In the genomic region with DNA sequence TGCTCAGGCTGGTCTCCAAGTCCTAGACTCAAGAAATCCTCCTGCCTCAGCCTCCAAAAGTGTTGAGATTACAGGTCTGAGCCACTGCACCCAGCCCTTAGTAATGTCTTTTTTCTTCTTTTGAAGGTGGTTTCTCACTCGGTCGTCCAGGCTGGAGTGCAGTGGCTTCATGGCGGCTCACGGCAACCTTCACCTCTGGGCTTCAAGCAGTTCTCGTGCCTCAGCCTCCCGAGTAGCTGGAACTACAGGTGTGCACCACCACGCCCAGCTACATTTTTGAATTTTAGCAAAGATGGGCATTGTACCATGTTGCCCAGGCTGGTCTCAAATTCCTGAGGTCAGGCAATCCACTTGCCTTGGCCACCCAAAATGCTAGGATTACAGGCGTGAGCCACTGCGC, we compare ENCODE assay signal across 1 cellular context.
TF ChIP-seq lines count a peak whose summit lies in the region.

No MANE protein-coding gene starts in this region.

TF ChIP-seq in GM12878, 131 proteins besides CTCF, POLR2A, EP300 and RAD21:
- TF ChIP-seq SMARCA5 (IDR thresholded peaks at IDR 0.05) (peak; percentile 78; the same call in 1 of the 2 replicates), ZNF24 (IDR thresholded peaks at IDR 0.05) (peak; percentile 16; the same call in 1 of the 2 replicates), ZBTB33 (IDR thresholded peaks at IDR 0.05) (0 out of 2 replicates have a peak, but pooled peaks have one; percentile 28), ZBTB11 (CRISPR knock-in tag; IDR thresholded peaks at IDR 0.05) (no peak), GATAD2B (conservative IDR thresholded peaks at IDR 0.05; ENCODE audit: low read depth) (no peak), ETV6 (conservative IDR thresholded peaks at IDR 0.05 in 1 of 2, IDR thresholded peaks at IDR 0.05 in 1 of 2; ENCODE audit: borderline replicate concordance in 1 of 2, low read depth in 1 of 2) (no peak), E2F8 (IDR thresholded peaks at IDR 0.05; ENCODE audit: low read depth, partially characterized antibody) (no peak), CEBPB (IDR thresholded peaks at IDR 0.05; ENCODE audit: borderline replicate concordance in 1 of 2, low read depth in 2 of 2, low read length in 2 of 2) (no peak)
- TF ChIP-seq, protein P1, sequence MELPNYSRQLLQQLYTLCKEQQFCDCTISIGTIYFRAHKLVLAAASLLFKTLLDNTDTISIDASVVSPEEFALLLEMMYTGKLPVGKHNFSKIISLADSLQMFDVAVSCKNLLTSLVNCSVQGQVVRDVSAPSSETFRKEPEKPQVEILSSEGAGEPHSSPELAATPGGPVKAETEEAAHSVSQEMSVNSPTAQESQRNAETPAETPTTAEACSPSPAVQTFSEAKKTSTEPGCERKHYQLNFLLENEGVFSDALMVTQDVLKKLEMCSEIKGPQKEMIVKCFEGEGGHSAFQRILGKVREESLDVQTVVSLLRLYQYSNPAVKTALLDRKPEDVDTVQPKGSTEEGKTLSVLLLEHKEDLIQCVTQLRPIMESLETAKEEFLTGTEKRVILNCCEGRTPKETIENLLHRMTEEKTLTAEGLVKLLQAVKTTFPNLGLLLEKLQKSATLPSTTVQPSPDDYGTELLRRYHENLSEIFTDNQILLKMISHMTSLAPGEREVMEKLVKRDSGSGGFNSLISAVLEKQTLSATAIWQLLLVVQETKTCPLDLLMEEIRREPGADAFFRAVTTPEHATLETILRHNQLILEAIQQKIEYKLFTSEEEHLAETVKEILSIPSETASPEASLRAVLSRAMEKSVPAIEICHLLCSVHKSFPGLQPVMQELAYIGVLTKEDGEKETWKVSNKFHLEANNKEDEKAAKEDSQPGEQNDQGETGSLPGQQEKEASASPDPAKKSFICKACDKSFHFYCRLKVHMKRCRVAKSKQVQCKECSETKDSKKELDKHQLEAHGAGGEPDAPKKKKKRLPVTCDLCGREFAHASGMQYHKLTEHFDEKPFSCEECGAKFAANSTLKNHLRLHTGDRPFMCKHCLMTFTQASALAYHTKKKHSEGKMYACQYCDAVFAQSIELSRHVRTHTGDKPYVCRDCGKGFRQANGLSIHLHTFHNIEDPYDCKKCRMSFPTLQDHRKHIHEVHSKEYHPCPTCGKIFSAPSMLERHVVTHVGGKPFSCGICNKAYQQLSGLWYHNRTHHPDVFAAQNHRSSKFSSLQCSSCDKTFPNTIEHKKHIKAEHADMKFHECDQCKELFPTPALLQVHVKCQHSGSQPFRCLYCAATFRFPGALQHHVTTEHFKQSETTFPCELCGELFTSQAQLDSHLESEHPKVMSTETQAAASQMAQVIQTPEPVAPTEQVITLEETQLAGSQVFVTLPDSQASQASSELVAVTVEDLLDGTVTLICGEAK (IDR thresholded peaks at IDR 0.05; ENCODE audit: borderline replicate concordance), result no peak
